7 cellular contexts compared by ENCODE assay signal in genomic region chr12:77049767-77050353, GRCh38. TPM values are rescaled to one million over a fixed set of nuclear protein-coding genes. Genes with fewer than 3 reads are reported as not detected.
DNase-seq lines count a peak whose midpoint lies in the region; ATAC-seq, FAIRE-seq and TF ChIP-seq lines count a peak whose summit lies in the region.

No MANE protein-coding gene starts in this region.

- in situ Hi-C loops in GM12878 (cut with MboI), result loop anchor here (5.0 to 25.0 kb wide), 2 partner anchors 637 to 963 kb away; partner anchors contain the start of gene NAP1L1

- H3K4me3 ChIP-seq in GM06990 (replicated peaks; ENCODE audit: low read depth, low read length) (no peak overlapping the region), GM12878 (no peak overlapping the region)

- no peak for TF ChIP-seq EP300 in GM12878 (IDR thresholded peaks at IDR 0.05; ENCODE audit: borderline replicate concordance in 1 of 2, control insufficient read depth in 1 of 2, low read depth in 2 of 2, low read length in 2 of 2)

- CTCF ChIA-PET in GM12878 (lab: Yijun Ruan, JAX), result interaction anchor here (0.7 to 3.1 kb wide), 30 partner anchors 8 to 863 kb away, joined by 3 to 45 read pairs (median 4); partner anchors contain the start of gene E2F7

- no peaks in the 10 kb centered on the region for H3K4me1 ChIP-seq in GM12878 (ENCODE audit: control insufficient read depth, insufficient read depth, low read length)

- H2AFZ ChIP-seq in GM12878 (ENCODE audit: control insufficient read depth, low read depth, low read length), result no peak overlapping the region

- peak; percentile 64 for TF ChIP-seq CTCF in GM06990 (IDR thresholded peaks at IDR 0.05; ENCODE audit: insufficient read depth, low read length, poor library complexity, severe bottlenecking)
- peak; percentile 71 to 86 (median 74) for TF ChIP-seq CTCF in GM12878 (IDR thresholded peaks at IDR 0.05 in 2 of 3, conservative IDR thresholded peaks at IDR 0.05 in 1 of 3; ENCODE audit: control insufficient read depth in 2 of 3, extremely low read depth in 1 of 3, insufficient read depth in 1 of 3, low read depth in 3 of 3, low read length in 3 of 3)

- H3K36me3 ChIP-seq in GM06990 (ENCODE audit: control insufficient read depth, insufficient read depth, low read length), result peaks cover 17% of the 10 kb centered on the region
- peaks cover 8 to 15% of the 10 kb centered on the region in 2 experiments for H3K36me3 ChIP-seq in GM12878 (ENCODE audit: control insufficient read depth in 2 of 2, insufficient read depth in 2 of 2, low read length in 1 of 2)

- POLR2A ChIA-PET in GM12878 (lab: Charles Lee), result interaction anchor here (3.6 kb wide), 1 partner anchor 11 kb away, joined by 18 read pairs; no protein-coding TSS in a partner anchor

- H3K9ac ChIP-seq in GM12878 (ENCODE audit: control insufficient read depth, insufficient read depth, low read length), result no peak overlapping the region

- peak; percentile 96 for ATAC-seq in GM21515 (IDR thresholded peaks at IDR 0.05; ENCODE audit: unreplicated experiment)
- peak; percentile 99 for ATAC-seq in HG03565 (IDR thresholded peaks at IDR 0.05; ENCODE audit: unreplicated experiment)
- peak; percentile 99 for ATAC-seq in GM12878

- WGBS in GM12878 (ENCODE audit: insufficient coverage, insufficient replicate concordance, low lambda C conversion rate, missing lambda C conversion rate), result 27% methylated on average over 4 of the region's 4 CpGs

- no peak overlapping the region for H3K27ac ChIP-seq in GM12878 (ENCODE audit: control insufficient read depth, insufficient read depth)

- H4K20me1 ChIP-seq in GM12878 (ENCODE audit: control insufficient read depth, insufficient read depth), result no peaks in the 10 kb centered on the region

- RAD21 ChIA-PET in GM12878 (lab: Charles Lee; ENCODE audit: unreplicated experiment), result interaction anchor here (0.8 to 2.2 kb wide), 8 partner anchors 10 to 236 kb away, joined by 3 to 17 read pairs (median 4); no protein-coding TSS in a partner anchor

- BruUV-seq in GM12878 (replicated peaks; lab: Mats Ljungman, UMichigan), result no TSS peak

- no peaks in the 10 kb centered on the region for H3K27me3 ChIP-seq in GM06990 (replicated peaks; ENCODE audit: control insufficient read depth, insufficient read depth, low read length)
- no peaks in the 10 kb centered on the region for H3K27me3 ChIP-seq in GM12878 (replicated peaks in 1 of 2; ENCODE audit: control insufficient read depth in 2 of 2, insufficient read depth in 2 of 2, low read length in 1 of 2)

- SMC1A ChIA-PET in GM12878 (lab: Charles Lee; ENCODE audit: uncharacterized antibody, unreplicated experiment), result interaction anchor here (1.0 to 3.1 kb wide), 13 partner anchors 10 to 448 kb away, joined by 3 to 40 read pairs (median 4); no protein-coding TSS in a partner anchor

- H3K4me2 ChIP-seq in GM12878 (ENCODE audit: control insufficient read depth, insufficient read depth), result no peak overlapping the region

- FAIRE-seq in GM12878 (lab: Jason Lieb, UNC), result peak; percentile 94
- FAIRE-seq in urothelium cell line (lab: Jason Lieb, UNC), result no peak

- peak; percentile 86 for TF ChIP-seq RAD21 in GM12878 (IDR thresholded peaks at IDR 0.05; ENCODE audit: insufficient read depth, low read depth, low read length)

- intact Hi-C loops in GM12878 (cut with micrococcal nuclease; ENCODE audit: unreplicated experiment), result loop anchor here (10.0 kb wide), 3 partner anchors 275 to 875 kb away; no protein-coding TSS in a partner anchor

- peaks cover 2% of the 10 kb centered on the region; the same call in 1 of the 2 replicates for H3K79me2 ChIP-seq in GM12878 (ENCODE audit: control insufficient read depth, insufficient read depth, low read length)

- DNase-seq in GM06990 (ENCODE audit: extremely low read depth, insufficient read length) (no peak), NCI-H526 (lab: John Stamatoyannopoulos, UW) (peak; percentile 67 to 88), GM12878 (ENCODE audit: low read depth, low spot score) (peak; percentile 44), kidney tubule cell (ENCODE audit: low spot score) (peak; percentile 74), urothelium cell line (ENCODE audit: low spot score) (peak; percentile 33)

- no peak for TF ChIP-seq POLR2A in GM12878 (IDR thresholded peaks at IDR 0.05; ENCODE audit: low read depth, low read length)

- H3K9me3 ChIP-seq in GM12878 (replicated peaks; ENCODE audit: control insufficient read depth, insufficient read depth, low read length), result no peaks in the 10 kb centered on the region

TF ChIP-seq in GM12878, 131 proteins besides CTCF, POLR2A, EP300 and RAD21 (continues in another document):
- TF ChIP-seq BHLHE40 (IDR thresholded peaks at IDR 0.05; ENCODE audit: borderline replicate concordance in 1 of 2, low read depth in 2 of 2, low read length in 1 of 2) (peak; percentile 95 to 97), RCOR1 (conservative IDR thresholded peaks at IDR 0.05; ENCODE audit: low read depth, low read length) (no peak), NFYA (IDR thresholded peaks at IDR 0.05; ENCODE audit: borderline replicate concordance, low read depth, low read length) (no peak), MXI1 (IDR thresholded peaks at IDR 0.05; ENCODE audit: low read depth, low read length) (0 out of 2 replicates have a peak, but pooled peaks have one; percentile 40), ATF2 (IDR thresholded peaks at IDR 0.05; ENCODE audit: low read length) (peak; percentile 11; the same call in 1 of the 2 replicates), SMC3 (IDR thresholded peaks at IDR 0.05; ENCODE audit: borderline replicate concordance, low read length) (peak; percentile 86), ZNF592 (IDR thresholded peaks at IDR 0.05) (0 out of 2 replicates have a peak, but pooled peaks have one; percentile 13), IRF3 (IDR thresholded peaks at IDR 0.05) (no peak)

RNA-seq across cellular contexts. Expression of gene E2F7, which starts 15.5 kb away (rescaled TPM):
- total RNA-seq in GM12878 (2013; cell fraction: nucleolus; rRNA removed), result 48.1 and 50.4 TPM in 2 replicates
- total RNA-seq in GM12878 (2014; rRNA removed) (16.9 and 17.7 TPM in 2 replicates), GM12878 (2014; rRNA removed; fragmentation: Illumina TruSeq; extraction: Trizol) (21.2 and 22.3 TPM in 2 replicates), GM12878 (2021) (26.1 and 29.7 TPM in 2 replicates)
- polyA plus RNA-seq in GM12878 (2011; ENCODE audit: low read depth), result 3.2 TPM
- polyA plus RNA-seq in GM12878 (2011; rRNA removed) (15.6 and 18.0 TPM in 2 replicates), GM12878 (2014; fragmentation: Illumina TruSeq; extraction: Trizol) (32.1 and 34.2 TPM in 2 replicates), GM12878 (2014; fragmentation: Nextera tagmentation; extraction: Ambion mirVana) (1 to 10 TPM; 5.6 to 7.0 TPM), GM12878 (2014; rRNA removed) (18.1 and 18.5 TPM in 2 replicates), GM12878 (2016; fragmentation: Nextera tagmentation; extraction: Ambion mirVana) (10 to 100 TPM; 24.7 to 27.4 TPM)
- polyA plus RNA-seq in GM12878 (2011; cell fraction: cytosol; rRNA removed), result 9.6 and 9.9 TPM in 2 replicates
- polyA plus RNA-seq in GM12878 (2011; cell fraction: nucleus; rRNA removed), result 34.9 and 45.1 TPM in 2 replicates
- 5.4 and 6.7 TPM in 2 replicates for polyA plus RNA-seq in GM12878 (2012)
- 13.2 and 13.4 TPM in 2 replicates for polyA minus RNA-seq in GM12878 (2011; rRNA and poly(A)+ RNA removed)
- 7.2 and 7.7 TPM in 2 replicates for polyA minus RNA-seq in GM12878 (2011; cell fraction: cytosol; rRNA and poly(A)+ RNA removed)
- polyA minus RNA-seq in GM12878 (2011; cell fraction: nucleus; rRNA and poly(A)+ RNA removed), result 30.2 and 55.2 TPM in 2 replicates
